Comparison of ENCODE assay signal across 14 cellular contexts in the genomic region with DNA sequence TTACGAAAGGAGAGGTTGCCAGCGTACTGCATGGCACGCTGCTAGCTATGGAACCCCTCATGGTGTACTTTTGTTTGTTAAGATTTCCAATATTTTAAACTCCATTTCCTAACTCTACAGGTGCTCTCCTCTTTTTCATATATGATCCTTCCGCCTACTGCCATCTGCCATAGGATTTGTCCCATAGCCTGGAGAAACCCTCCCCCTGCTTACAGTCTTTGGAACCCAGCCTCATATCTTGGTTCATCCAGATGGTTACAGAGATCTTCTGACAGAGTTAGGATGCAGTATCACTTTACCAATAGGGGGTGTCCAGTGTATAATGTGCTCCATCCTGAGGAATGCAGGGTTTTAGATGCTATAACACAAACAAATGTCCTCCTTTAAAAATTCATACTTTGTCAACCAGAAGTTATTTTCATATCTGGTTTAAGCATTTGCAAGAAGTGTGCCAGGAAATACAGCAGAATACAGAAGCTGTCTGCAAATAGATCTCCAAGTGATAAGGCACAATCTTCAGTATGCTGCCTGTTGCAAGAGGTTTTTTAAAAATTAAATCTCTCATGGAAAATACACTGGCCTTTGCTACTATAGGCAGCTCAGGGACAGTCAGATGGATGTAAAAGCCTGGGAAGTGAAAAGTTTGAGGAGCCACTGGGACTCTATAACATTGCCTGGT.
"Had no signal": no experiment of that assay in that cellular context is flagged by ENCODE, and none has a peak within 500 bp of the region (broad histone marks: within the 10 kb centered on the region; RNA-seq: fewer than 3 reads in every experiment).

No MANE protein-coding gene starts in this region.

- H3K4me3 ChIP-seq: heart left ventricle, prostate gland, transverse colon had no signal

- H3K9me3 ChIP-seq: prostate gland had no signal

- H3K27ac ChIP-seq: heart left ventricle, prostate gland, transverse colon had no signal

- ATAC-seq: heart left ventricle, right cardiac atrium had no signal

- H3K9me3 Mint-ChIP-seq: activated naive CD8-positive, alpha-beta T cell treated with anti-CD3 and anti-CD28 coated beads, Interleukin-2, amount 10 ng/mL, durations not matched to agents 7 days and 5 days; T-helper 2 cell treated with Interferon-gamma antibody and Interleukin-4, amounts not matched to agents 5 μg/mL and 100 μg/mL, for 36 hours had no signal

- H3K4me3 Mint-ChIP-seq: activated naive CD8-positive, alpha-beta T cell treated with anti-CD3 and anti-CD28 coated beads, Interleukin-2, amount 10 ng/mL, durations not matched to agents 7 days and 5 days; nephron; T-helper 2 cell treated with Interferon-gamma antibody and Interleukin-4, amounts not matched to agents 5 μg/mL and 100 μg/mL, for 36 hours had no signal

- H3K27ac Mint-ChIP-seq: activated naive CD8-positive, alpha-beta T cell treated with anti-CD3 and anti-CD28 coated beads, Interleukin-2, amount 10 ng/mL, durations not matched to agents 7 days and 5 days; nephron; T-helper 2 cell treated with Interferon-gamma antibody and Interleukin-4, amounts not matched to agents 5 μg/mL and 100 μg/mL, for 36 hours had no signal

- H3K36me3 Mint-ChIP-seq: activated naive CD8-positive, alpha-beta T cell treated with anti-CD3 and anti-CD28 coated beads, Interleukin-2, amount 10 ng/mL, durations not matched to agents 7 days and 5 days had no signal

- H3K4me1 Mint-ChIP-seq: activated naive CD8-positive, alpha-beta T cell treated with anti-CD3 and anti-CD28 coated beads, Interleukin-2, amount 10 ng/mL, durations not matched to agents 7 days and 5 days had no signal

- H3K27me3 ChIP-seq: transverse colon had no signal

- DNase-seq: activated CD4-positive, alpha-beta T cell treated with anti-CD3 and anti-CD28 coated beads, Interleukin-2, amount 50 U/mL, for 1 hour; activated CD8-positive, alpha-beta memory T cell treated with anti-CD3 and anti-CD28 coated beads for 24 hours; activated naive CD4-positive, alpha-beta T cell; activated naive CD8-positive, alpha-beta T cell treated with anti-CD3 and anti-CD28 coated beads, Interleukin-2, amount 10 ng/mL, durations not matched to agents 7 days and 5 days; effector memory CD4-positive, alpha-beta T cell; heart left ventricle; right cardiac atrium; small intestine; stimulated activated CD4-positive, alpha-beta T cell treated with anti-CD3 and anti-CD28 coated beads, Interleukin-4, amount 100 ng/mL, for 24 hours; stimulated activated naive CD4-positive, alpha-beta T cell; transverse colon had no signal

- H3K4me1 ChIP-seq: heart left ventricle, prostate gland, transverse colon had no signal

- H3K36me3 ChIP-seq: heart left ventricle, prostate gland, transverse colon had no signal
